ENCODE assay signal across 17 cellular contexts in the genomic region with DNA sequence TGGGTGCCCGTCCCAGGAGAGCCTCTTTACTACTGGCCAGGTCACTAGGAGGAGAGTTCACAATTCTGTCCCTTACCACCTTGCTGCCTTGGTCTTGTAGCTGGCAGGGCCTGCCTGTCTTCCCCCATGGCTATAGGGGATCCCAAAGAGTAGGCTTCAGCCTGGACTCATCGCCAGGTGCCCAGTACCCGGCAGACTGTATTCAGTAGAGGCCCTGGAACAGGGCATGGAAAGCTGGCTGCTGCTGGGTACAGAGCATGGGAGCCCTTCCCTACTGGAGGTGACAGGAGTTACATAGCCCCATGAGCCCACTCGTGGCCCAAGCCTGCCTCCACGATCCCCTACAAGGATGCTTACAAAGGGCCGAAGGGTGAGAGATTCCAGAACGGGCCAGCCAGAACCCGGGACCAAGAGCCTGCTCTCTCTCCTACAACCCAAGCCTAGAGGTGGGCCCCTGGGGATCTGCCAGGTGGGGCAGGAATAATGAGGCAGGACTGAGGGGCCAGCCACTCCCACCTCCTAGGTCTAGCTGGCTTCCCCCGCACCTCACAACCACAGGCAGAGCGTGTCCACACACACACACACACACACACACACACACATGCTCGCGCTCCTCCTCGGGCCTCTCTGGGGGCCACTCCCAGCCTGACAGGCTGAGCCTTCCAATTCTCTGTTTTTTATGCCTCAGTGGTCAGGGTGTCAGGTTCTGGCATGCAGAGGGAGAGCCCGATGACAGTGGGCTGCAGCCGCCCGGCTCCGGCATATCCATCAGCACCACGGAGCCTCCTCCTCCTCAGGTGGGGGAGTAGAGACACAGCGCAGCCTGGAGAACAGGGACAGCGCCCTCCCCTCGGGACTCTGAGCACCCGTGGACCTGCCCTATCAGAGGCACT.
DNase-seq lines count a peak whose midpoint lies in the region; ATAC-seq and TF ChIP-seq lines count a peak whose summit lies in the region.
"Had no signal": no experiment of that assay in that cellular context is flagged by ENCODE, and none has a peak within 500 bp of the region (broad histone marks: within the 10 kb centered on the region; RNA-seq: fewer than 3 reads in every experiment).

No MANE protein-coding gene starts in this region.

- ATAC-seq in activated B cell treated with CpG ODN at 0.5 μM for 24 hours (ENCODE audit: low read depth), result no peak
- ATAC-seq in memory B cell (ENCODE audit: low read depth), result no peak

- H3K4me3 ChIP-seq in BE2C (ENCODE audit: low read depth, low read length), result no peak overlapping the region
- H3K4me3 ChIP-seq: right atrium auricular region had no signal

- POLR2A ChIA-PET in activated B cell treated with CpG ODN at 0.5 μM for 24 hours (lab: Charles Lee), result no interaction called here

- peaks cover 71% of the 10 kb centered on the region for H3K36me3 Mint-ChIP-seq in activated B cell treated with CpG ODN at 0.5 μM for 24 hours (ENCODE audit: low read depth)
- peaks cover 25% of the 10 kb centered on the region for H3K36me3 Mint-ChIP-seq in memory B cell

- no peaks in the 10 kb centered on the region for H3K4me1 ChIP-seq in BE2C
- H3K4me1 ChIP-seq: right atrium auricular region had no signal

- intact Hi-C loops in activated B cell treated with CpG ODN at 0.5 μM for 24 hours (cut with micrococcal nuclease), result no loop called here

- no peak for TF ChIP-seq CTCF in BE2C (IDR thresholded peaks at IDR 0.05; ENCODE audit: low read depth, low read length)
- TF ChIP-seq CTCF in activated B cell treated with CpG ODN at 0.5 μM for 24 hours (IDR thresholded peaks at IDR 0.05), result no peak

- H3K9me3 ChIP-seq in BE2C, result no peaks in the 10 kb centered on the region
- H3K9me3 ChIP-seq: neutrophil, right atrium auricular region had no signal

- peaks cover 2% of the 10 kb centered on the region for H3K4me1 Mint-ChIP-seq in activated B cell treated with CpG ODN at 0.5 μM for 24 hours
- H3K4me1 Mint-ChIP-seq in memory B cell, result peaks cover 8% of the 10 kb centered on the region

- no peak overlapping the region for H3K4me3 Mint-ChIP-seq in activated B cell treated with CpG ODN at 0.5 μM for 24 hours
- no peak overlapping the region for H3K4me3 Mint-ChIP-seq in memory B cell

- H3K36me3 ChIP-seq in BE2C, result no peaks in the 10 kb centered on the region; the same call in none of the 2 replicates
- H3K36me3 ChIP-seq: neutrophil, right atrium auricular region had no signal

- no peak for TF ChIP-seq POLR2A in erythroblast (IDR thresholded peaks at IDR 0.05; ENCODE audit: low read length)

- no peaks in the 10 kb centered on the region for H3K9me3 Mint-ChIP-seq in activated B cell treated with CpG ODN at 0.5 μM for 24 hours
- no peaks in the 10 kb centered on the region for H3K9me3 Mint-ChIP-seq in memory B cell

- H3K27ac Mint-ChIP-seq in activated B cell treated with CpG ODN at 0.5 μM for 24 hours (peak overlapping the region; percentile 63), memory B cell (peak overlapping the region; percentile 82)

- no peaks in the 10 kb centered on the region for H3K27me3 ChIP-seq in BE2C
- H3K27me3 ChIP-seq: neutrophil, right atrium auricular region had no signal

- H3K27me3 Mint-ChIP-seq in activated B cell treated with CpG ODN at 0.5 μM for 24 hours (no peaks in the 10 kb centered on the region), memory B cell (no peaks in the 10 kb centered on the region)

- DNase-seq in BE2C, result peak; percentile 31
- DNase-seq in NCI-H2029 (lab: John Stamatoyannopoulos, UW), result peak; percentile 81
- DNase-seq in activated B cell treated with CpG ODN at 0.5 μM for 24 hours, result no peak
- DNase-seq in memory B cell (ENCODE audit: low spot score in 2 of 2), result no peak
- no peak for DNase-seq in A172 (ENCODE audit: low spot score)
- no peak for DNase-seq in erythroblast (lab: John Stamatoyannopoulos, UW)
- DNase-seq in activated gamma-delta T cell (lab: John Stamatoyannopoulos, UW), result no peak
- no peak for DNase-seq in D341Med (ENCODE audit: low spot score)
- DNase-seq: activated CD4-positive, CD25-positive, alpha-beta regulatory T cell; central memory CD4-positive, alpha-beta T cell; COR-L47; H7; NCI-H2081 treated with DMSO at 0.1 percent for 48 hours; NK-92 treated with Interleukin-12 subunit alpha and Interleukin-12 subunit beta, amount 100 ng/mL, for 24 hours; T-helper 1 cell had no signal

- CTCF ChIA-PET in activated B cell treated with CpG ODN at 0.5 μM for 24 hours (lab: Charles Lee), result no interaction called here

Comparison
In these comparisons a context has a peak if more than half of its experiments do, and no peak if none do; other contexts are left out.
1. DNase-seq: peak in BE2C (single experiment) and NCI-H2029 (single experiment); none in activated B cell treated with CpG ODN at 0.5 μM for 24 hours (single experiment), memory B cell (0 of 2), A172 (single experiment), erythroblast (0 of 2), activated gamma-delta T cell (single experiment) and D341Med (single experiment).